Comparison of ENCODE assay signal across 22 cellular contexts in the genomic region with DNA sequence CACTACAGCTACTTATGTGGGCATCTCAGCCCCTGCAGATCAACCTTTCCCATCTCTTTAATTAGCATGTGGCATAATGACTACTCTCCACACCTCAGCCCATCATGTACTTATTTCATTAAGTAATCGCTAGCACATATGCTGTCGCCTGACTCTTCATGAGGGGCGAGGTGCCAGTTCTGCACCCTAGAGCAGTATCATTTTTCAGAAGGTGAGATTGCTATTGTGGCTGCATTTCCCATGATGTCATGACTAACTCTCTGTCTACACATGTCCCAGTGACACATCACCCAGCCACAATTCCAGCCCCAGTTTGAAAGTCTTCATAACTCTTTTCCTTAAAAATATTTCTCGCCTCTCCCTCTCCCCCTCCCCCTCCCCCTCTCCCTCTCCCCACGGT. TPM values are rescaled to one million over a fixed set of nuclear protein-coding genes. Genes with fewer than 3 reads are reported as not detected.
DNase-seq lines count a peak whose midpoint lies in the region; TF ChIP-seq lines count a peak whose summit lies in the region.
"Had no signal": no experiment of that assay in that cellular context is flagged by ENCODE, and none has a peak within 500 bp of the region (broad histone marks: within the 10 kb centered on the region; RNA-seq: fewer than 3 reads in every experiment).

No MANE protein-coding gene starts in this region.

- no peak for TF ChIP-seq CTCF in chondrocyte (IDR thresholded peaks at IDR 0.05)

- H3K9me3 Mint-ChIP-seq in chondrocyte (ENCODE audit: low read depth) = no peaks in the 10 kb centered on the region
- H3K9me3 Mint-ChIP-seq: activated T-cell treated with anti-CD3 and anti-CD28 coated beads, Interleukin-2, amount 50 U/mL, for 72 hours; CD4-positive, CD25-positive, alpha-beta regulatory T cell; effector memory CD8-positive, alpha-beta T cell had no signal

- peaks cover 24% of the 10 kb centered on the region for H3K4me1 Mint-ChIP-seq in chondrocyte (ENCODE audit: low read depth)
- H3K4me1 Mint-ChIP-seq: CD4-positive, CD25-positive, alpha-beta regulatory T cell had no signal

- no peak overlapping the region for H3K4me3 Mint-ChIP-seq in chondrocyte (ENCODE audit: unreplicated experiment)
- H3K4me3 Mint-ChIP-seq: activated CD8-positive, alpha-beta T cell treated with anti-CD3 and anti-CD28 coated beads, Interleukin-2, amount 10 ng/mL, durations not matched to agents 7 days and 5 days; activated T-cell treated with anti-CD3 and anti-CD28 coated beads, Interleukin-2, amount 50 U/mL, for 72 hours; CD4-positive, CD25-positive, alpha-beta regulatory T cell; effector memory CD8-positive, alpha-beta T cell; GM23338 had no signal

- H3K36me3 Mint-ChIP-seq in chondrocyte (ENCODE audit: low read depth) = no peaks in the 10 kb centered on the region
- H3K36me3 Mint-ChIP-seq: CD4-positive, CD25-positive, alpha-beta regulatory T cell had no signal

- H3K27ac Mint-ChIP-seq in chondrocyte (ENCODE audit: unreplicated experiment) = no peak overlapping the region
- H3K27ac Mint-ChIP-seq: activated CD8-positive, alpha-beta T cell treated with anti-CD3 and anti-CD28 coated beads, Interleukin-2, amount 10 ng/mL, durations not matched to agents 7 days and 5 days; activated T-cell treated with anti-CD3 and anti-CD28 coated beads, Interleukin-2, amount 50 U/mL, for 72 hours; CD4-positive, CD25-positive, alpha-beta regulatory T cell; effector memory CD8-positive, alpha-beta T cell; GM23338 had no signal

- DNase-seq in DMS53 (lab: John Stamatoyannopoulos, UW) (peak; percentile 14), DMS53 treated with DMSO at 0.1 percent for 48 hours (lab: John Stamatoyannopoulos, UW; ENCODE audit: unreplicated experiment) (no peak), HT1080 (ENCODE audit: low read depth) (peak; percentile 79), astrocyte of the hippocampus (ENCODE audit: low read depth, low spot score) (peak; percentile 32), kidney tubule cell (ENCODE audit: low spot score) (peak; percentile 81), chondrocyte (ENCODE audit: low spot score) (no peak), NCI-H2196 treated with DMSO at 0.1 percent for 48 hours (lab: John Stamatoyannopoulos, UW; ENCODE audit: unreplicated experiment) (no peak), T1000 (lab: John Stamatoyannopoulos, UW) (no peak)
- DNase-seq: 8988T; activated CD8-positive, alpha-beta T cell treated with anti-CD3 and anti-CD28 coated beads, Interleukin-2, amount 10 ng/mL, durations not matched to agents 7 days and 5 days; activated T-cell treated with anti-CD3 and anti-CD28 coated beads, Interleukin-2, amount 50 U/mL, for 72 hours; CD4-positive, CD25-positive, alpha-beta regulatory T cell; effector memory CD8-positive, alpha-beta T cell; foreskin melanocyte; MM.1S; NCI-H187 treated with DMSO at 0.1 percent for 48 hours; NCI-H510A; stimulated activated naive CD4-positive, alpha-beta T cell; upper lobe of right lung had no signal

- no peaks in the 10 kb centered on the region for H3K27me3 Mint-ChIP-seq in chondrocyte (ENCODE audit: low read depth)

RNA-seq across cellular contexts. Expression of a gene that starts 7.6 kb away (rescaled TPM):
- total RNA-seq in HT1080 (2014; rRNA removed; shearing (Covaris generic)) = 20.1 and 25.9 TPM in 2 replicates
- 44.9 and 50.7 TPM in 2 replicates for polyA plus RNA-seq in HT1080 (2015; cell fraction: cytosol; rRNA removed)
- polyA plus RNA-seq in HT1080 (2015; cell fraction: nucleus; rRNA removed) = 39.9 and 43.3 TPM in 2 replicates
- 1.2 to 1.9 TPM (median 1.9 TPM) in 3 replicates for total RNA-seq in chondrocyte
- total RNA-seq: myocyte had no signal

RNA-seq across cellular contexts. Expression of a gene that starts 38.6 kb away (rescaled TPM):
- total RNA-seq in HT1080 (2014; rRNA removed; shearing (Covaris generic)) = not detected in 2 replicates
- not detected in 2 replicates for polyA plus RNA-seq in HT1080 (2015; cell fraction: cytosol; rRNA removed)
- polyA plus RNA-seq in HT1080 (2015; cell fraction: nucleus; rRNA removed) = not detected in 2 replicates
- not detected in 3 replicates for total RNA-seq in chondrocyte
- total RNA-seq: GM23338, HT-29, myocyte had no signal
- polyA plus RNA-seq: GM23338 had no signal

Comparison
In these comparisons a context has a peak if more than half of its experiments do, and no peak if none do; other contexts are left out.
1. DNase-seq: peak in DMS53 (single experiment), HT1080 (single experiment), astrocyte of the hippocampus (single experiment) and kidney tubule cell (single experiment); none in DMS53 treated with DMSO at 0.1 percent for 48 hours (single experiment), chondrocyte (single experiment), NCI-H2196 treated with DMSO at 0.1 percent for 48 hours (single experiment) and T1000 (single experiment).